8 cellular contexts compared by ENCODE assay signal in the genomic region with DNA sequence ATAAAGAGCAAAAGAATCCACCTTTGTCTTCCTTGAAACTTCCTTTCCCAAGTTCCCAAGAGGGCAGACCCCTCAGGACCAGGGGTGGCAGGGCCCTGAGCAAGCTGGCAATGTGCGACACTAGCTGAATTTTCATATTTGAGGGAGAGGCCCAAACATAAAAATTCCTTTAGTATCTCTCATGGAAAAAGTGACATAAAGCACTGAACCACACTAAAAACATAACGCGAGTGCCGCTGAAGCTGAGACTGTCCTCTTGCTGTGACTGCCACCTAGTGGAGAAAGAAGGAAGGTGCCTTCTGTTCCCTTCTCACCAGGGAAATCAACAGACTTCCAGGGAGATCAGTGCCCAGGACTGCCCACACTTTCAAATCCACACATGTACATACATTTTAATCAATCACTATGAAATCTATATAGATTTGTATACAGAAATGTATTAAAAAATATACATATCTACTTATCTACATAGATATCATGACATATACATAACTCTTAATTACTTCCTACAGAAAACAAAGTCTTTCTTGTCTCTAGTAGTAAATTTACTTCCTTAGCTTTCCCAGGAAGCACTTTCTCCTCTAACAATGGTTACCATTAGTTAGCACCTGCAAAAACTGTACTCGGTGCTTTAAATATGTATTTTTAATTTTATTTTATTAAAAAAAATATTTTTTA.
DNase-seq lines count a peak whose midpoint lies in the region; ATAC-seq lines count a peak whose summit lies in the region.

No MANE protein-coding gene starts in this region.

- DNase-seq in D341Med (ENCODE audit: low spot score) (peak; percentile 83), NCI-H345 treated with DMSO at 0.1 percent for 48 hours (lab: John Stamatoyannopoulos, UW; ENCODE audit: unreplicated experiment) (peak; percentile 57), cerebellar cortex (ENCODE audit: low spot score) (peak; percentile 95), kidney glomerular epithelial cell (lab: John Stamatoyannopoulos, UW) (peak; percentile 85)
- peak; percentile 48 for DNase-seq in activated CD4-positive, alpha-beta T cell treated with anti-CD3 and anti-CD28 coated beads for 1 hour
- DNase-seq in stimulated activated CD4-positive, alpha-beta T cell treated with anti-CD3 and anti-CD28 coated beads, Interleukin-15, amount 100 ng/mL, for 48 hours (ENCODE audit: low read depth in 2 of 2), result peak; percentile 50 to 56

- ATAC-seq in HG02938 (IDR thresholded peaks at IDR 0.05; ENCODE audit: unreplicated experiment) (peak; percentile 62), GM18870 (IDR thresholded peaks at IDR 0.05; ENCODE audit: unreplicated experiment) (no peak)
